29 cellular contexts compared by ENCODE assay signal in genomic region chr7:54469740-54470139, GRCh38.
"Had no signal": no experiment of that assay in that cellular context is flagged by ENCODE, and none has a peak within 500 bp of the region (broad histone marks: within the 10 kb centered on the region; RNA-seq: fewer than 3 reads in every experiment).

No MANE protein-coding gene starts in this region.

- ATAC-seq: natural killer cell treated with Interleukin-12 subunit alpha and Interleukin-12 subunit beta and Interleukin-15 and Interleukin-18, amount 100 ng/mL, for 72 hours; psoas muscle; right cardiac atrium; right lobe of liver; stimulated activated effector memory CD8-positive, alpha-beta T cell treated with anti-CD3 and anti-CD28 coated beads, Interleukin-12 subunit alpha, Interleukin-12 subunit beta, amount 100 ng/mL, for 72 hours; stimulated activated naive B cell treated with anti-CD40 and anti-IgM and Interleukin-4, amounts not matched to agents 10 μg/mL and 1 μg/mL and 100 μg/mL, for 72 hours had no signal

- H3K4me1 Mint-ChIP-seq: nephron progenitor cell; neural crest cell; stimulated activated effector memory CD8-positive, alpha-beta T cell treated with anti-CD3 and anti-CD28 coated beads, Interleukin-12 subunit alpha, Interleukin-12 subunit beta, amount 100 ng/mL, for 72 hours; stimulated activated naive B cell treated with anti-CD40 and anti-IgM and Interleukin-4, amounts not matched to agents 10 μg/mL and 1 μg/mL and 100 μg/mL, for 72 hours had no signal

- H3K4me1 ChIP-seq: parathyroid adenoma, psoas muscle, right lobe of liver, sigmoid colon, stomach, thyroid gland, tibial nerve, upper lobe of left lung, vagina had no signal

- H3K4me3 Mint-ChIP-seq: natural killer cell treated with Interleukin-12 subunit alpha and Interleukin-12 subunit beta and Interleukin-15 and Interleukin-18, amount 100 ng/mL, for 72 hours; nephron progenitor cell; neural crest cell; stimulated activated effector memory CD8-positive, alpha-beta T cell treated with anti-CD3 and anti-CD28 coated beads, Interleukin-12 subunit alpha, Interleukin-12 subunit beta, amount 100 ng/mL, for 72 hours; stimulated activated naive B cell treated with anti-CD40 and anti-IgM and Interleukin-4, amounts not matched to agents 10 μg/mL and 1 μg/mL and 100 μg/mL, for 72 hours; stimulated activated naive CD8-positive, alpha-beta T cell treated with anti-CD3 and anti-CD28 coated beads, Interleukin-15, Interleukin-2, amounts not matched to agents 100 ng/mL and 50 ng/mL, for 24 hours had no signal

- DNase-seq: nephron progenitor cell; nucleus accumbens; ovary; posterior cingulate gyrus; psoas muscle; right lobe of liver; sigmoid colon; small intestine; stimulated activated CD4-positive, alpha-beta T cell treated with anti-CD3 and anti-CD28 coated beads, Interleukin-15, amount 100 ng/mL, for 24 hours; stimulated activated CD4-positive, alpha-beta T cell treated with anti-CD3 and anti-CD28 coated beads, Interleukin-2, amount 100 ng/mL, for 24 hours; stimulated activated CD4-positive, alpha-beta T cell treated with anti-CD3 and anti-CD28 coated beads, Interleukin-2, amount 100 ng/mL, for 48 hours; stimulated activated CD4-positive, alpha-beta T cell treated with anti-CD3 and anti-CD28 coated beads, Interleukin-4, amount 100 ng/mL, for 24 hours; stimulated activated naive B cell treated with anti-CD40 and anti-IgM and Interleukin-4, amounts not matched to agents 10 μg/mL and 1 μg/mL and 100 μg/mL, for 72 hours; stimulated activated naive CD4-positive, alpha-beta T cell treated with Interleukin-2 at 50 U/mL for 16 hours; stomach; thyroid gland; trophoblast cell had no signal

- H3K9me3 Mint-ChIP-seq: nephron progenitor cell, neural crest cell had no signal

- H3K27me3 ChIP-seq: neutrophil, ovary, right lobe of liver, sigmoid colon, stomach, thyroid gland, tibial nerve, upper lobe of left lung, vagina had no signal

- H3K4me3 ChIP-seq: ovary, psoas muscle, right lobe of liver, sigmoid colon, stomach, thoracic aorta, thyroid gland, tibial nerve, upper lobe of left lung, vagina had no signal

- H3K9me3 ChIP-seq: neutrophil, ovary, psoas muscle, right lobe of liver, thoracic aorta, thyroid gland, vagina had no signal

- H3K27me3 Mint-ChIP-seq: natural killer cell treated with Interleukin-12 subunit alpha and Interleukin-12 subunit beta and Interleukin-15 and Interleukin-18, amount 100 ng/mL, for 72 hours; progenitor cell of endocrine pancreas; stimulated activated naive B cell treated with anti-CD40 and anti-IgM and Interleukin-4, amounts not matched to agents 10 μg/mL and 1 μg/mL and 100 μg/mL, for 72 hours; stimulated activated naive CD8-positive, alpha-beta T cell treated with anti-CD3 and anti-CD28 coated beads, Interleukin-15, Interleukin-2, amounts not matched to agents 100 ng/mL and 50 ng/mL, for 24 hours had no signal

- H3K36me3 ChIP-seq: neutrophil, ovary, right lobe of liver, sigmoid colon, stomach, thoracic aorta, thyroid gland, tibial nerve, upper lobe of left lung, vagina had no signal

- H3K36me3 Mint-ChIP-seq: stimulated activated effector memory CD8-positive, alpha-beta T cell treated with anti-CD3 and anti-CD28 coated beads, Interleukin-12 subunit alpha, Interleukin-12 subunit beta, amount 100 ng/mL, for 72 hours; stimulated activated naive B cell treated with anti-CD40 and anti-IgM and Interleukin-4, amounts not matched to agents 10 μg/mL and 1 μg/mL and 100 μg/mL, for 72 hours had no signal

- H3K27ac ChIP-seq: neutrophil, ovary, parathyroid adenoma, psoas muscle, right lobe of liver, sigmoid colon, stomach, thoracic aorta, thyroid gland, tibial nerve, upper lobe of left lung, vagina had no signal

- H3K27ac Mint-ChIP-seq: natural killer cell treated with Interleukin-12 subunit alpha and Interleukin-12 subunit beta and Interleukin-15 and Interleukin-18, amount 100 ng/mL, for 72 hours; nephron progenitor cell; progenitor cell of endocrine pancreas; stimulated activated effector memory CD8-positive, alpha-beta T cell treated with anti-CD3 and anti-CD28 coated beads, Interleukin-12 subunit alpha, Interleukin-12 subunit beta, amount 100 ng/mL, for 72 hours; stimulated activated naive B cell treated with anti-CD40 and anti-IgM and Interleukin-4, amounts not matched to agents 10 μg/mL and 1 μg/mL and 100 μg/mL, for 72 hours; stimulated activated naive CD8-positive, alpha-beta T cell treated with anti-CD3 and anti-CD28 coated beads, Interleukin-15, Interleukin-2, amounts not matched to agents 100 ng/mL and 50 ng/mL, for 24 hours had no signal
